Comparison of ENCODE assay signal across 11 cellular contexts in the genomic region with DNA sequence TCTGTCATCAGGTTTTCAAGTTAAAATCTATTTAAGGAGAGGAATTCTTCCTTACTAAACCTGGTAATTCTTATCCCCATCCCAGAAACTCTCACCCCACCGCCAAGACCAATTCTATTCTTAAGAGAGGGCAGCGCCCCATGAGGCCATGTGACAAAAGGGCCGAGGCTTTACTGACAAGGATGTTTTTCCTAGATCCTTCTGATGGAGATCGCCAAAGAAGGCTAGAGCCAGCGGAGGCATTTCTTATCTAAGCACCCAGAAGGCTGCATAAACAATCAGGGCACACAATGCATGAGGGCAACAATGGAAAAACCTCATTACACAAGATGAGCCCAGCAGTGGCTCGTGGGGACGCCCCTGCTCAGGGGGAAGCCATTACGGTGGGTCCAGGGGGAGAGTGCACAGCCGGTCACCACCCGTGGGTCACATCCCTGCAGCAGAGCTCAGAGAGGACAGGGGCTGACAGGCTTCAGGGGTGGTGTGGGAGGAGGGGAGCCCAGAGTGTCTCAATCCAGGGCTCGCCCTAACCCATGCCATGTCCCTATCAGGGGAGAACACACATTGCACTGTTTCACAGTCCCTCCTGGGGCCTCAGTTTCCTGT.
DNase-seq lines count a peak whose midpoint lies in the region; ATAC-seq and TF ChIP-seq lines count a peak whose summit lies in the region.
"Had no signal": no experiment of that assay in that cellular context is flagged by ENCODE, and none has a peak within 500 bp of the region (broad histone marks: within the 10 kb centered on the region; RNA-seq: fewer than 3 reads in every experiment).

No MANE protein-coding gene starts in this region.

- no peak for ATAC-seq in CD4-positive, alpha-beta T cell (ENCODE audit: poor library complexity)
- no peak for ATAC-seq in GM21390 (IDR thresholded peaks at IDR 0.05; ENCODE audit: unreplicated experiment)

- no peak overlapping the region for H3K4me2 ChIP-seq in osteoblast (ENCODE audit: insufficient read depth, low read length)
- H3K4me2 ChIP-seq: hepatocyte had no signal

- H4K20me1 ChIP-seq in osteoblast (ENCODE audit: insufficient read depth, low read length), result no peaks in the 10 kb centered on the region

- CTCF ChIA-PET in CD4-positive, alpha-beta T cell (lab: Charles Lee), result interaction anchor here (0.6 to 2.3 kb wide), 8 partner anchors 12 to 178 kb away, joined by 4 to 13 read pairs (median 6); no protein-coding TSS in a partner anchor

- H3K27ac Mint-ChIP-seq in CD4-positive, alpha-beta T cell, result no peak overlapping the region
- H3K27ac Mint-ChIP-seq in T-helper 2 cell treated with Interferon-gamma antibody and Interleukin-4, amounts not matched to agents 5 μg/mL and 100 μg/mL, for 36 hours, result no peak overlapping the region

- H3K9me3 Mint-ChIP-seq in CD4-positive, alpha-beta T cell, result no peaks in the 10 kb centered on the region
- H3K9me3 Mint-ChIP-seq in T-helper 2 cell treated with Interferon-gamma antibody and Interleukin-4, amounts not matched to agents 5 μg/mL and 100 μg/mL, for 36 hours, result no peaks in the 10 kb centered on the region

- H3K79me2 ChIP-seq in osteoblast (ENCODE audit: insufficient read depth, low read length), result no peaks in the 10 kb centered on the region
- H3K79me2 ChIP-seq: hepatocyte had no signal

- H3K27ac ChIP-seq in CD4-positive, alpha-beta T cell (ENCODE audit: low read depth, low read length), result peak overlapping the region; percentile 21
- H3K27ac ChIP-seq in HUES64 (ENCODE audit: low read depth, low read length) (peak overlapping the region; percentile 17; the same call in 1 of the 2 replicates), osteoblast (ENCODE audit: low read depth, low read length) (no peak overlapping the region)
- H3K27ac ChIP-seq: adrenal gland, hepatocyte had no signal

- H3K4me3 ChIP-seq in HUES64 (ENCODE audit: low read length), result no peak overlapping the region
- no peak overlapping the region for H3K4me3 ChIP-seq in osteoblast (ENCODE audit: insufficient read depth, low read length)
- H3K4me3 ChIP-seq: adrenal gland, hepatocyte, skin epidermis had no signal

- H3K9ac ChIP-seq in HUES64 (ENCODE audit: low read depth, low read length), result no peak overlapping the region

- H3K4me1 ChIP-seq in HUES64 (ENCODE audit: insufficient read depth, low read length) (peaks cover 29% of the 10 kb centered on the region), osteoblast (ENCODE audit: insufficient read depth, low read length) (peaks cover 11% of the 10 kb centered on the region)

- H3K36me3 Mint-ChIP-seq in CD4-positive, alpha-beta T cell (ENCODE audit: low read depth), result peaks cover 78% of the 10 kb centered on the region
- H3K36me3 Mint-ChIP-seq in T-helper 2 cell treated with Interferon-gamma antibody and Interleukin-4, amounts not matched to agents 5 μg/mL and 100 μg/mL, for 36 hours (ENCODE audit: low read depth), result peaks cover 33% of the 10 kb centered on the region

- intact Hi-C loops in CD4-positive, alpha-beta T cell (cut with DNase I, micrococcal nuclease), result loop anchor here in 1 of 2 experiments (5.0 kb wide), 2 partner anchors 37 to 87 kb away; a partner anchor contains a TSS

- peaks cover 20% of the 10 kb centered on the region for H3K4me1 Mint-ChIP-seq in CD4-positive, alpha-beta T cell (ENCODE audit: low read depth)
- peaks cover 45% of the 10 kb centered on the region for H3K4me1 Mint-ChIP-seq in T-helper 2 cell treated with Interferon-gamma antibody and Interleukin-4, amounts not matched to agents 5 μg/mL and 100 μg/mL, for 36 hours (ENCODE audit: low read depth)

- H3K36me3 ChIP-seq in HUES64 (ENCODE audit: insufficient read depth, low read length), result no peaks in the 10 kb centered on the region
- H3K36me3 ChIP-seq in osteoblast (ENCODE audit: insufficient read depth, low read length), result no peaks in the 10 kb centered on the region

- H3K27me3 ChIP-seq in CD4-positive, alpha-beta T cell (ENCODE audit: control insufficient read depth, insufficient read depth, low read length), result no peaks in the 10 kb centered on the region
- no peaks in the 10 kb centered on the region for H3K27me3 ChIP-seq in HUES64 (ENCODE audit: insufficient read depth, low read length)
- H3K27me3 ChIP-seq in osteoblast (ENCODE audit: insufficient read depth, low read length), result no peaks in the 10 kb centered on the region
- H3K27me3 ChIP-seq: adrenal gland, hepatocyte had no signal

- no peaks in the 10 kb centered on the region for H3K27me3 Mint-ChIP-seq in CD4-positive, alpha-beta T cell
- H3K27me3 Mint-ChIP-seq in T-helper 2 cell treated with Interferon-gamma antibody and Interleukin-4, amounts not matched to agents 5 μg/mL and 100 μg/mL, for 36 hours (ENCODE audit: low read depth), result no peaks in the 10 kb centered on the region

- no peaks in the 10 kb centered on the region for H3K9me3 ChIP-seq in CD4-positive, alpha-beta T cell (ENCODE audit: control insufficient read depth, low read length)
- no peaks in the 10 kb centered on the region for H3K9me3 ChIP-seq in HUES64 (ENCODE audit: insufficient read depth, low read depth, low read length)
- H3K9me3 ChIP-seq in osteoblast (ENCODE audit: low read depth, low read length), result no peaks in the 10 kb centered on the region
- H3K9me3 ChIP-seq: adrenal gland had no signal

- no peak overlapping the region for H3K4me3 Mint-ChIP-seq in CD4-positive, alpha-beta T cell
- no peak overlapping the region for H3K4me3 Mint-ChIP-seq in T-helper 2 cell treated with Interferon-gamma antibody and Interleukin-4, amounts not matched to agents 5 μg/mL and 100 μg/mL, for 36 hours

- POLR2A ChIA-PET in CD4-positive, alpha-beta T cell (lab: Charles Lee), result interaction anchor here (0.9 to 1.2 kb wide), 2 partner anchors 27 to 89 kb away, joined by 3 read pairs; a partner anchor contains a TSS

- no peak overlapping the region for H2AFZ ChIP-seq in osteoblast (ENCODE audit: low read length)
- H2AFZ ChIP-seq: hepatocyte had no signal

- WGBS in HUES64, result 78% methylated on average over 11 of the region's 11 CpGs

- no peak for TF ChIP-seq CTCF in CD4-positive, alpha-beta T cell (IDR thresholded peaks at IDR 0.05)
- no peak for TF ChIP-seq CTCF in osteoblast (IDR thresholded peaks at IDR 0.05; ENCODE audit: extremely low read depth, low read depth, low read length)

- DNase-seq in CD4-positive, alpha-beta T cell, result no peak
- DNase-seq in dermis blood vessel endothelial cell (peak; percentile 77), osteoblast (ENCODE audit: insufficient read length, low spot score, missing footprints) (peak; percentile 47)
- no peak for DNase-seq in T-helper 2 cell treated with Interferon-gamma antibody and Interleukin-4, amounts not matched to agents 5 μg/mL and 100 μg/mL, for 36 hours (ENCODE audit: low spot score)
- no peak for DNase-seq in stimulated activated CD4-positive, alpha-beta T cell treated with anti-CD3 and anti-CD28 coated beads, Interleukin-15, amount 100 ng/mL, for 24 hours
- DNase-seq in activated effector memory CD4-positive, alpha-beta T cell treated with anti-CD3 and anti-CD28 coated beads, Interleukin-2, amount 50 U/mL, for 16 hours, result no peak

Comparison
In these comparisons a context has a peak if more than half of its experiments do, and no peak if none do; other contexts are left out.
1. DNase-seq: peak in dermis blood vessel endothelial cell (single experiment) and osteoblast (single experiment); none in CD4-positive, alpha-beta T cell (0 of 10), T-helper 2 cell treated with Interferon-gamma antibody and Interleukin-4, amounts not matched to agents 5 μg/mL and 100 μg/mL, for 36 hours (single experiment), stimulated activated CD4-positive, alpha-beta T cell treated with anti-CD3 and anti-CD28 coated beads, Interleukin-15, amount 100 ng/mL, for 24 hours (single experiment) and activated effector memory CD4-positive, alpha-beta T cell treated with anti-CD3 and anti-CD28 coated beads, Interleukin-2, amount 50 U/mL, for 16 hours (single experiment).